In the genomic region with DNA sequence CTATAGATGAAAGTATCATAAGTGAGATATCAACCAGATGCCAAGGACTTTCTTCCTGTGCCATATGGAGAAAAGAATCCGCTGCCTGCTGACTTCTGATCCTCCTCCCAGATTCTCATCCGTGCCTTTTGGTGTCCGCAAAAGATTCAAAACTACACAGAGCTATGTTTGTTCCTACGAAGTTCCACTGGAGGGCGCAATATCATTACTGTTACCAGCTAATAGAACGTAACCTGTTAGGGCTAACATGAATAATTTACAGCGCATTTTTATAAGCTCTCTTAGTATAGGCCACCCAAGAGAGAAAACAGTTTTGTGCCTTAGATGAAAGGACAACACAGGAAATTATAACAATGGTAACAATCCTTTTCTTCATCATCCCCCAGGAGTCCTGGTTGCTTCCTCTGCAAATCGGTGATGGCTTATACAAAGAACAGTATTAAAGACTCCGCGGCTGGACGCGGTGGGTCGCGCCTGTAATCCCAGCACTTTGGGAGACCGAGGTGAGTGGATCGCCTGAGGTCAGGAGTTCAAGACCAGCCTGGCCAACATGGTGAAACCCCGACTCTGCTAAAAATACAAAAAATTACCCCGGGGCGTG, we compare ENCODE assay signal across 8 cellular contexts. TPM values are rescaled to one million over a fixed set of nuclear protein-coding genes. Genes with fewer than 3 reads are reported as not detected.
DNase-seq lines count a peak whose midpoint lies in the region; ATAC-seq and TF ChIP-seq lines count a peak whose summit lies in the region.

No MANE protein-coding gene starts in this region.

- ATAC-seq in GM18868 (IDR thresholded peaks at IDR 0.05; ENCODE audit: unreplicated experiment), result no peak
- no peak for ATAC-seq in HG02798 (IDR thresholded peaks at IDR 0.05; ENCODE audit: poor library complexity, unreplicated experiment)
- no peak for ATAC-seq in GM18517 (IDR thresholded peaks at IDR 0.05; ENCODE audit: unreplicated experiment)

- H3K27ac ChIP-seq in C4-2B, result no peak overlapping the region

- TF ChIP-seq CTCF in C4-2B (conservative IDR thresholded peaks at IDR 0.05) (peak; percentile 50), GM13976 (IDR thresholded peaks at IDR 0.05; ENCODE audit: borderline replicate concordance, control extremely low read depth, extremely low read depth, insufficient read depth, missing control alignments) (peak; percentile 32), epithelial cell of proximal tubule (conservative IDR thresholded peaks at IDR 0.05; ENCODE audit: low read depth, low read length) (peak; percentile 56)

- H3K4me3 ChIP-seq in epithelial cell of proximal tubule (ENCODE audit: low read depth, low read length), result no peak overlapping the region

- peak; percentile 44 for DNase-seq in GM13976 (ENCODE audit: low spot score)
- DNase-seq in NCI-H82 treated with DMSO at 0.1 percent for 48 hours (lab: John Stamatoyannopoulos, UW; ENCODE audit: unreplicated experiment), result peak; percentile 12
- DNase-seq in epithelial cell of proximal tubule (ENCODE audit: low read depth), result peak; percentile 0
- DNase-seq in pons (ENCODE audit: low spot score), result peak; percentile 42

- in situ Hi-C loops in GM13976 (cut with MboI; ENCODE audit: low sequenced_read_pairs, unreplicated experiment), result loop anchor here (25.0 kb wide), 1 partner anchor 596 kb away; no protein-coding TSS in a partner anchor

RNA-seq across cellular contexts. Expression of a gene that starts 22.8 kb away (rescaled TPM):
- 0.07 and 0.23 TPM in 2 replicates for total RNA-seq in epithelial cell of proximal tubule

RNA-seq across cellular contexts. Expression of a gene that starts 41.1 kb away (rescaled TPM):
- total RNA-seq in epithelial cell of proximal tubule, result 0.07 TPM in 1 of 2 replicates, not detected in the other
